In the genomic region with DNA sequence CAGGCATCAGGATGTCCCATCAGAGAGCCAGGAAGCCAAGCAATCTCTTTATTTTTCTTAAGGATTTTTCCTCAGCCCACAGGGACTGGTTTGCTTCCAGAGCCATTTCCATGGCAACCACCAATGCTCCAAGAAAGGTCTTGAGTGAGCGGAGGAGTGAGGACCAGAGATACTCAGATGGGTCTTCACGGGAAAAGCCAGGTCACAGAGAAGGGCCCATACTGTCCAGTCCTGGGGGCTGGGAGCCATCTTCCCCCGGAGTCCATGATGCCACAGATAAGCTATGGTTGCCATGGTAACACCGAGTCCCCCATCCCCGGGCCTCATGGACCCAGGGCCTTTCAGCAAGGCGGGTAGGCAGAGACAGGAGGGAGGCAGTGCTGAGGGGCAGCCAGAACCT, we compare ENCODE assay signal across 24 cellular contexts. TPM values are rescaled to one million over a fixed set of nuclear protein-coding genes. Genes with fewer than 3 reads are reported as not detected.
DNase-seq lines count a peak whose midpoint lies in the region; ATAC-seq, FAIRE-seq and TF ChIP-seq lines count a peak whose summit lies in the region.
"Had no signal": no experiment of that assay in that cellular context is flagged by ENCODE, and none has a peak within 500 bp of the region (broad histone marks: within the 10 kb centered on the region; RNA-seq: fewer than 3 reads in every experiment).

No MANE protein-coding gene starts in this region.

- POLR2A ChIA-PET in H1 (lab: Charles Lee; ENCODE audit: partially characterized antibody), result no interaction called here

- no peak overlapping the region for H4K91ac ChIP-seq in H1 (replicated peaks; ENCODE audit: insufficient read length, low read length)

- no peaks in the 10 kb centered on the region for H3K9me3 ChIP-seq in ascending aorta
- no peaks in the 10 kb centered on the region for H3K9me3 ChIP-seq in H1 (ENCODE audit: insufficient read depth in 2 of 2, low read depth in 1 of 2, low read length in 1 of 2)
- H3K9me3 ChIP-seq: breast epithelium, neutrophil, tibial nerve had no signal

- TF ChIP-seq CTCF in GM23338 (conservative IDR thresholded peaks at IDR 0.05; ENCODE audit: low read depth in 2 of 2), result no peak
- no peak for TF ChIP-seq CTCF in ascending aorta (IDR thresholded peaks at IDR 0.05)
- no peak for TF ChIP-seq CTCF in H1 (IDR thresholded peaks at IDR 0.05; ENCODE audit: control extremely low read depth in 1 of 3, insufficient read depth in 1 of 3, low read depth in 1 of 3, low read length in 3 of 3)
- TF ChIP-seq CTCF in osteocyte (IDR thresholded peaks at IDR 0.05), result no peak

- no peaks in the 10 kb centered on the region; the same call in 1 of the 2 replicates for H3K79me1 ChIP-seq in H1 (ENCODE audit: low read depth, low read length)

- H3K9me3 Mint-ChIP-seq in GM23338 (no peaks in the 10 kb centered on the region), osteocyte (ENCODE audit: unreplicated experiment) (no peaks in the 10 kb centered on the region)
- H3K9me3 Mint-ChIP-seq: activated T-cell treated with anti-CD3 and anti-CD28 coated beads, Interleukin-2, amount 50 U/mL, for 72 hours; mesothelial cell of epicardium had no signal

- no peak overlapping the region for H4K8ac ChIP-seq in H1 (ENCODE audit: extremely low read depth, insufficient read depth, low read length)

- H2BK12ac ChIP-seq in H1 (ENCODE audit: low read depth, low read length), result peak overlapping the region; percentile 43; the same call in 1 of the 2 replicates

- H2BK15ac ChIP-seq in H1 (ENCODE audit: low read length), result no peak overlapping the region; the same call in 1 of the 2 replicates

- TF ChIP-seq POLR2A in H1 (IDR thresholded peaks at IDR 0.05; ENCODE audit: control extremely low read depth in 1 of 2, low read depth in 2 of 2, low read length in 2 of 2), result no peak

- H3K23ac ChIP-seq in H1 (ENCODE audit: insufficient read length), result no peak overlapping the region

- no peak overlapping the region for H3K56ac ChIP-seq in H1 (replicated peaks; ENCODE audit: insufficient read length, low read depth, low read length)

- H2BK120ac ChIP-seq in H1 (replicated peaks; ENCODE audit: low read depth, low read length), result no peak overlapping the region

- H3K27me3 Mint-ChIP-seq in GM23338 (ENCODE audit: insufficient read depth, low read depth, poor library complexity) (peaks cover 3% of the 10 kb centered on the region), osteocyte (ENCODE audit: unreplicated experiment) (no peaks in the 10 kb centered on the region)

- H3K4ac ChIP-seq in H1 (replicated peaks; ENCODE audit: insufficient read length, low read depth, low read length), result no peak overlapping the region

- H3K4me3 ChIP-seq in GM23338 (no peak overlapping the region), ascending aorta (no peak overlapping the region), H1 (ENCODE audit: extremely low read depth in 1 of 4, insufficient read depth in 2 of 4, low read depth in 3 of 4, low read length in 4 of 4) (no peak overlapping the region)
- H3K4me3 ChIP-seq: breast epithelium, tibial nerve had no signal

- H3K18ac ChIP-seq in H1 (ENCODE audit: extremely low read depth, low read length), result no peak overlapping the region

- peaks cover 5% of the 10 kb centered on the region; the same call in 1 of the 2 replicates for H3K9me2 ChIP-seq in GM23338 (ENCODE audit: insufficient read depth)

- H3K23me2 ChIP-seq in H1 (ENCODE audit: low read depth, low read length), result no peaks in the 10 kb centered on the region; the same call in 1 of the 2 replicates

- intact Hi-C loops in ascending aorta (cut with DNase I), result no loop called here

- ATAC-seq in GM23338 (no peak), HG03439 (IDR thresholded peaks at IDR 0.05; ENCODE audit: unreplicated experiment) (no peak), HG03095 (IDR thresholded peaks at IDR 0.05; ENCODE audit: unreplicated experiment) (no peak), GM21529 (IDR thresholded peaks at IDR 0.05; ENCODE audit: unreplicated experiment) (no peak)
- ATAC-seq: activated T-cell treated with anti-CD3 and anti-CD28 coated beads, Interleukin-2, amount 50 U/mL, for 72 hours; left lobe of liver had no signal

- H4K20me1 ChIP-seq in GM23338 (replicated peaks; ENCODE audit: insufficient read depth) (no peaks in the 10 kb centered on the region), H1 (replicated peaks in 1 of 2; ENCODE audit: control insufficient read depth in 1 of 2, insufficient read depth in 2 of 2, low read length in 2 of 2) (no peaks in the 10 kb centered on the region)

- peaks cover 18% of the 10 kb centered on the region for H3K4me1 ChIP-seq in GM23338 (ENCODE audit: insufficient read depth)
- peaks cover 12 to 63% of the 10 kb centered on the region in 2 donors for H3K4me1 ChIP-seq in ascending aorta
- peaks cover 2 to 8% (median 4%) of the 10 kb centered on the region in 4 experiments; a peak in 5 of 7 replicates for H3K4me1 ChIP-seq in H1 (replicated peaks in 1 of 4; ENCODE audit: control insufficient read depth in 3 of 4, insufficient read depth in 4 of 4, low read length in 3 of 4)

- H2AK5ac ChIP-seq in H1 (ENCODE audit: low read depth, low read length), result peak overlapping the region; percentile 17; the same call in 1 of the 2 replicates

- H3K9ac ChIP-seq in H1 (replicated peaks in 1 of 4; ENCODE audit: extremely low read depth in 1 of 4, low read depth in 3 of 4, low read length in 3 of 4), result no peak overlapping the region

- no peak overlapping the region for H3K4me2 ChIP-seq in GM23338
- H3K4me2 ChIP-seq in H1 (ENCODE audit: insufficient read depth in 1 of 2, low read depth in 2 of 2, low read length in 2 of 2), result no peak overlapping the region

- no peak for FAIRE-seq in H1 (lab: Jason Lieb, UNC)
- FAIRE-seq: H54 had no signal

- H3K27ac Mint-ChIP-seq in GM23338, result no peak overlapping the region
- H3K27ac Mint-ChIP-seq in osteocyte (ENCODE audit: unreplicated experiment), result peak overlapping the region; percentile 100
- H3K27ac Mint-ChIP-seq: activated T-cell treated with anti-CD3 and anti-CD28 coated beads, Interleukin-2, amount 50 U/mL, for 72 hours; mesothelial cell of epicardium had no signal

- no peak for TF ChIP-seq EP300 in H1 (IDR thresholded peaks at IDR 0.05; ENCODE audit: borderline replicate concordance in 1 of 2, low read depth in 2 of 2, low read length in 2 of 2)

- DNase-seq in GM23338 (ENCODE audit: low spot score) (peak; percentile 23), ascending aorta (ENCODE audit: low spot score in 2 of 2) (no peak), H1 (ENCODE audit: low read depth in 1 of 2, low spot score in 2 of 2) (no peak), osteocyte (ENCODE audit: extremely low spot score, unreplicated experiment) (no peak)
- DNase-seq: activated CD4-positive, CD25-positive, alpha-beta regulatory T cell treated with anti-CD3 and anti-CD28 coated beads, Interleukin-2, amount 50 U/mL, for 72 hours; activated naive CD4-positive, alpha-beta T cell treated with anti-CD3 and anti-CD28 coated beads, Interleukin-2, amount 50 U/mL, for 16 hours; activated T-cell treated with anti-CD3 and anti-CD28 coated beads, Interleukin-2, amount 50 U/mL, for 72 hours; effector CD4-positive, alpha-beta T cell; IMR-90; MM.1S; NCI-H1694; NCI-H226; RPMI8226 had no signal

- 0 out of 2 replicates have a peak overlapping the region, but pooled peaks have one; percentile 16 for H2BK5ac ChIP-seq in H1 (ENCODE audit: low read depth, low read length)

- H3K27me3 ChIP-seq in GM23338 (ENCODE audit: insufficient read depth), result no peaks in the 10 kb centered on the region
- H3K27me3 ChIP-seq in ascending aorta, result no peaks in the 10 kb centered on the region
- H3K27me3 ChIP-seq in H1 (replicated peaks in 1 of 4; ENCODE audit: control insufficient read depth in 3 of 4, extremely low read depth in 1 of 4, insufficient read depth in 3 of 4, low read length in 3 of 4), result no peaks in the 10 kb centered on the region
- H3K27me3 ChIP-seq: breast epithelium, tibial nerve had no signal

- H3K4me3 Mint-ChIP-seq in GM23338, result no peak overlapping the region
- no peak overlapping the region for H3K4me3 Mint-ChIP-seq in osteocyte (ENCODE audit: unreplicated experiment)
- H3K4me3 Mint-ChIP-seq: activated T-cell treated with anti-CD3 and anti-CD28 coated beads, Interleukin-2, amount 50 U/mL, for 72 hours; mesothelial cell of epicardium had no signal

- H3K36me3 Mint-ChIP-seq in GM23338 (ENCODE audit: low read depth) (no peaks in the 10 kb centered on the region), osteocyte (ENCODE audit: unreplicated experiment) (no peaks in the 10 kb centered on the region)
- H3K36me3 Mint-ChIP-seq: mesothelial cell of epicardium had no signal

- WGBS in H1 (ENCODE audit: extremely low coverage in 1 of 2, insufficient coverage in 1 of 2, insufficient read length in 1 of 2, insufficient replicate concordance in 2 of 2, low coverage in 1 of 2, low lambda C conversion rate in 2 of 2, missing lambda C conversion rate in 1 of 2), 2 experiments, result 93% methylated on average over 4 of the region's 6 CpGs; no CpG with 5 or more reads in 1 of the 2 experiments

- no peak overlapping the region for H3K14ac ChIP-seq in H1 (ENCODE audit: insufficient read length)

- H3F3A ChIP-seq in GM23338 (replicated peaks; ENCODE audit: low read depth), result 0 out of 2 replicates have a peak, but pooled peaks cover 3% of the 10 kb centered on the region

- no peak for TF ChIP-seq RAD21 in H1 (IDR thresholded peaks at IDR 0.05 in 1 of 2, conservative IDR thresholded peaks at IDR 0.05 in 1 of 2; ENCODE audit: low read depth in 2 of 2, low read length in 2 of 2)

- H3K36me3 ChIP-seq in GM23338 (ENCODE audit: insufficient read depth) (no peaks in the 10 kb centered on the region), ascending aorta (no peaks in the 10 kb centered on the region), H1 (ENCODE audit: control insufficient read depth in 2 of 4, insufficient read depth in 4 of 4, low read length in 3 of 4) (no peaks in the 10 kb centered on the region)
- H3K36me3 ChIP-seq: breast epithelium, neutrophil, tibial nerve had no signal

- no peaks in the 10 kb centered on the region for H3K79me2 ChIP-seq in GM23338 (replicated peaks; ENCODE audit: insufficient read depth)
- H3K79me2 ChIP-seq in H1 (ENCODE audit: control insufficient read depth in 1 of 2, insufficient read depth in 2 of 2, low read length in 2 of 2), result no peaks in the 10 kb centered on the region

- H2AFZ ChIP-seq in GM23338, result no peak overlapping the region
- H2AFZ ChIP-seq in H1 (ENCODE audit: low read length), result no peak overlapping the region

- CTCF ChIA-PET in H1 (lab: Charles Lee; ENCODE audit: partially characterized antibody), result interaction anchor here (0.6 to 0.9 kb wide), 2 partner anchors 24 to 73 kb away, joined by 3 to 4 read pairs; no protein-coding TSS in a partner anchor

- no peak overlapping the region for H2BK20ac ChIP-seq in H1 (ENCODE audit: low read length)

- H4K5ac ChIP-seq in H1 (ENCODE audit: insufficient read length, low read depth, low read length), result no peak overlapping the region

- H3K27ac ChIP-seq in GM23338 (ENCODE audit: low read depth) (no peak overlapping the region), ascending aorta (peak overlapping the region; percentile 54 to 84), H1 (ENCODE audit: low read depth, low read length) (no peak overlapping the region)
- H3K27ac ChIP-seq: breast epithelium, HL-60, neutrophil had no signal

- H3K4me1 Mint-ChIP-seq in GM23338, result peaks cover 28% of the 10 kb centered on the region
- peaks cover 82% of the 10 kb centered on the region for H3K4me1 Mint-ChIP-seq in osteocyte (ENCODE audit: unreplicated experiment)

RNA-seq across cellular contexts. Expression of gene CMKLR1, which starts 28.6 kb away (rescaled TPM):
- 1.6 and 2.6 TPM in 2 replicates for total RNA-seq in GM23338 (2014; rRNA removed; shearing (Covaris generic))
- polyA plus RNA-seq in GM23338 (2016; fragmentation: Nextera tagmentation; extraction: Ambion mirVana) (0.40 and 0.71 TPM in 2 replicates), H1 (2011; rRNA removed) (2.8 and 2.9 TPM in 2 replicates)
- total RNA-seq in ascending aorta (45.3 TPM), osteocyte (47.5 and 48.5 TPM in 2 replicates)
- 1.7 and 2.1 TPM in 2 replicates for total RNA-seq in H1 (2021; fragmentation: NEBNext Ultra II Directional; extraction: Animal tissue kit (Norgen Biotek cat#: 25700))
- 1.3 TPM for polyA plus RNA-seq in H1 (2011; cell fraction: cytosol; rRNA removed)
- 1.8 TPM for polyA plus RNA-seq in H1 (2011; cell fraction: nucleus; rRNA removed)
- polyA plus RNA-seq in H1 (2012, experiment 1 of 2), result 0.69 to 2.0 TPM (median 1.2 TPM) in 4 replicates
- polyA plus RNA-seq in H1 (2012, experiment 2 of 2), result 0.59 TPM
- polyA plus RNA-seq in H1 (2013, experiment 1 of 2), result 1.4 TPM
- 1.7 TPM for polyA plus RNA-seq in H1 (2013, experiment 2 of 2)
- 10.8 and 12.2 TPM in 2 replicates for polyA minus RNA-seq in H1 (2011; rRNA and poly(A)+ RNA removed)
- 0.81 TPM for polyA minus RNA-seq in H1 (2011; cell fraction: cytosol; rRNA and poly(A)+ RNA removed)
- polyA minus RNA-seq in H1 (2011; cell fraction: nucleus; rRNA and poly(A)+ RNA removed), result 1.7 TPM
- total RNA-seq: activated CD8-positive, alpha-beta memory T cell treated with anti-CD3 and anti-CD28 coated beads for 36 hours; activated T-cell treated with anti-CD3 and anti-CD28 coated beads, Interleukin-2, amount 50 U/mL, for 72 hours; IMR-90 had no signal
- polyA plus RNA-seq: IMR-90 had no signal

Comparison
In these comparisons a context has a peak if more than half of its experiments do, and no peak if none do; other contexts are left out.
1. H3K27ac ChIP-seq: peak in ascending aorta (2 of 2); none in GM23338 (single experiment) and H1 (single experiment).
2. RNA of gene CMKLR1, which starts 28.6 kb away (total RNA-seq): 47.5 to 48.5 TPM in osteocyte and 45.3 TPM in ascending aorta (single experiment); 1.6 to 2.6 TPM in GM23338 and 1.7 to 2.1 TPM in H1; every median in the first group is over 10 times any median in the second.